Comparison of ENCODE assay signal across 11 cellular contexts in genomic region chr10:22765660-22766547, GRCh38. TPM values are rescaled to one million over a fixed set of nuclear protein-coding genes. Genes with fewer than 3 reads are reported as not detected.
DNase-seq lines count a peak whose midpoint lies in the region; ATAC-seq and TF ChIP-seq lines count a peak whose summit lies in the region.
"Had no signal": no experiment of that assay in that cellular context is flagged by ENCODE, and none has a peak within 500 bp of the region (broad histone marks: within the 10 kb centered on the region; RNA-seq: fewer than 3 reads in every experiment).

No MANE protein-coding gene starts in this region.

- ATAC-seq in GM19351 (IDR thresholded peaks at IDR 0.05; ENCODE audit: unreplicated experiment): peak; percentile 64
- ATAC-seq in HG03039 (IDR thresholded peaks at IDR 0.05; ENCODE audit: unreplicated experiment): peak; percentile 61
- ATAC-seq: body of pancreas had no signal

- peaks cover 2 to 5% (median 5%) of the 10 kb centered on the region in 3 donors for H3K27me3 Mint-ChIP-seq in CD14-positive monocyte (ENCODE audit: low read depth in 3 of 3)

- TF ChIP-seq CTCF in CD14-positive monocyte (IDR thresholded peaks at IDR 0.05) (no peak), prostate gland (IDR thresholded peaks at IDR 0.05) (no peak)

- no peaks in the 10 kb centered on the region for H3K36me3 Mint-ChIP-seq in CD14-positive monocyte

- WGBS in prostate gland: 89% methylated on average over 6 of the region's 6 CpGs

- intact Hi-C loops in CD14-positive monocyte (cut with micrococcal nuclease) (no loop called here), prostate gland (cut with DNase I) (no loop called here)

- H3K36me3 ChIP-seq in prostate gland: no peaks in the 10 kb centered on the region

- TF ChIP-seq POLR2A in prostate gland (IDR thresholded peaks at IDR 0.05): no peak

- H3K9me3 ChIP-seq in prostate gland: no peaks in the 10 kb centered on the region
- H3K9me3 ChIP-seq: body of pancreas had no signal

- H3K4me3 Mint-ChIP-seq in CD14-positive monocyte: peak overlapping the region in 1 of 2 donors; percentile 56

- no peaks in the 10 kb centered on the region for H3K27me3 ChIP-seq in prostate gland (replicated peaks; ENCODE audit: insufficient read depth)
- H3K27me3 ChIP-seq: body of pancreas had no signal

- no peak for DNase-seq in CD14-positive monocyte (ENCODE audit: low spot score)
- peak; percentile 32 for DNase-seq in RPMI8226
- DNase-seq in globus pallidus (ENCODE audit: low spot score): no peak
- no peak for DNase-seq in DMS79 treated with DMSO at 0.1 percent for 48 hours (lab: John Stamatoyannopoulos, UW)
- DNase-seq in prostate gland (ENCODE audit: low spot score): no peak
- DNase-seq in NCI-H1105 treated with DMSO at 0.1 percent for 48 hours (lab: John Stamatoyannopoulos, UW): no peak
- DNase-seq: activated CD4-positive, alpha-beta T cell treated with anti-CD3 and anti-CD28 coated beads, Interleukin-2, amount 50 U/mL, for 4 hours; body of pancreas; KG1 had no signal

- no peak overlapping the region for H3K4me3 ChIP-seq in prostate gland
- H3K4me3 ChIP-seq: body of pancreas had no signal

- H3K27ac ChIP-seq in prostate gland: no peak overlapping the region

- H3K4me1 ChIP-seq in prostate gland (replicated peaks): no peaks in the 10 kb centered on the region

- H3K9me3 Mint-ChIP-seq in CD14-positive monocyte: peaks cover 1 to 6% (median 4%) of the 10 kb centered on the region in 7 donors

- peak overlapping the region in 4 of 7 donors; percentile 17 to 68 (median 52) for H3K27ac Mint-ChIP-seq in CD14-positive monocyte

- H3K4me1 Mint-ChIP-seq in CD14-positive monocyte: peaks cover 28% of the 10 kb centered on the region

RNA-seq across cellular contexts. Expression of gene PIP4K2A, which starts 51.5 kb away (rescaled TPM):
- 10 to 100 TPM in 1 of 2 donors, 1 to 10 TPM in 1; 9.7 to 16.6 TPM for polyA plus RNA-seq in CD14-positive monocyte
- total RNA-seq in prostate gland: 10 to 100 TPM; 13.2 to 17.4 TPM
